ENCODE assay signal across 8 cellular contexts in the genomic region with DNA sequence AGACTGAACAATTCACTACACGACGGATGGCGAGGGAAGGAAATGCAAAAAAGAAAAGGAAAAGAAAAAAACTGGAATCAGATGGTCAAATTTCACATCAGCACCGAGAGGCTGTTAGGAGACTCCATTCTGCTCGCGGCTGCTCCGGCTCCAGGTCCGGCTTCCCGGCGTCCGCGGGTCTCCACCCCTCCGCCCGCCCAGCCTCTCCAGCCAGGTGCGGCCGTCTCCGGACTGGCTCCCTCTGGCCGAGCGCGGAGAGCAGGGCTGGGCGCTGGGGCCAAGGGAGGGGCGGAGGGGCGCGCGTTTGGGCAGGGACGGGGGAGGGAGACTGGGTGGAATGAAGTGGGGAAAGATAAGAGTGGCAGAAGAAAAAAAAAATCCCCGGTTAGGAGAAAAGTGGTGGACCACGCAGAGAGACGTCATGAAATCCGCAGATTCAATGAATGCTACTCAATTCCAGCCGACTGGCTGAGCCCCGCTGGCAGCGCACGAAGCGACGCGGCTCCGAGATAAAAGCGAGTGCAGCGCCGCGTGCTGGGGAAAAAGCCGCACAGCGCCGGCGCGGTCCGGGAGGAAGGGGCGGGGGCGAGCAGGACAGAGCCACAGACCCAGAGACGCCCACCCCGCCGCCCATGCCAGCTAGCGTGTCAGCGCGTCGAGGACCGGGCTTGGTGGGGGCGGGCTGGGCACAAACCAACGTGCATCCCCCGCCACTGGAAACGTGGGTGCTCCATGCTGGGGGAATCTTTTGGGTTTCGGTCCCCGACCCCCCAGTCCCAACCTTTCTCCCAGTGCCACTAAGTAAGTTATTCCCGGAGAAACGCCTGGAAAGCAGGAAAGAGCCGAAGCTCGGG. TPM values are rescaled to one million over a fixed set of nuclear protein-coding genes. Genes with fewer than 3 reads are reported as not detected.
DNase-seq lines count a peak whose midpoint lies in the region; ATAC-seq, FAIRE-seq and TF ChIP-seq lines count a peak whose summit lies in the region.

A gene with protein sequence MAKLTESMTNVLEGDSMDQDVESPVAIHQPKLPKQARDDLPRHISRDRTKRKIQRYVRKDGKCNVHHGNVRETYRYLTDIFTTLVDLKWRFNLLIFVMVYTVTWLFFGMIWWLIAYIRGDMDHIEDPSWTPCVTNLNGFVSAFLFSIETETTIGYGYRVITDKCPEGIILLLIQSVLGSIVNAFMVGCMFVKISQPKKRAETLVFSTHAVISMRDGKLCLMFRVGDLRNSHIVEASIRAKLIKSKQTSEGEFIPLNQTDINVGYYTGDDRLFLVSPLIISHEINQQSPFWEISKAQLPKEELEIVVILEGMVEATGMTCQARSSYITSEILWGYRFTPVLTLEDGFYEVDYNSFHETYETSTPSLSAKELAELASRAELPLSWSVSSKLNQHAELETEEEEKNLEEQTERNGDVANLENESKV (minus strand): TSS at position 517 of the 854 bp plus-strand sequence. CDS start 75,775 bp downstream, outside the sequence.

- ATAC-seq in left colon (peak; percentile 56), GM19463 (IDR thresholded peaks at IDR 0.05; ENCODE audit: unreplicated experiment) (no peak)

- peak within 1 kb of the TSS; percentile 13 to 53 for H3K4me3 ChIP-seq in cardiac fibroblast (replicated peaks in 1 of 2; ENCODE audit: low read depth in 2 of 2, low read length in 2 of 2)

- FAIRE-seq in urothelium cell line (lab: Jason Lieb, UNC) = no peak

- DNase-seq in NCI-H2107 (lab: John Stamatoyannopoulos, UW) (peak; percentile 48), NCI-H2107 treated with DMSO at 0.1 percent for 48 hours (lab: John Stamatoyannopoulos, UW; ENCODE audit: unreplicated experiment) (no peak), NCI-H2196 treated with DMSO at 0.1 percent for 48 hours (lab: John Stamatoyannopoulos, UW; ENCODE audit: unreplicated experiment) (peak; percentile 59), cardiac fibroblast (ENCODE audit: low read depth in 2 of 2) (peak; percentile 51 to 62), left colon (peak in 1 of 2 donors; percentile 22), urothelium cell line (ENCODE audit: low spot score) (peak; percentile 40), foreskin melanocyte (no peak)

- intact Hi-C loops in left colon (cut with DNase I, micrococcal nuclease) = no loop called here

- peak; percentile 69 for TF ChIP-seq CTCF in cardiac fibroblast (IDR thresholded peaks at IDR 0.05; ENCODE audit: low read depth, low read length)

RNA-seq across cellular contexts. Expression of the gene that starts here (rescaled TPM):
- under 1 TPM; 0.14 to 0.15 TPM for total RNA-seq in left colon

Comparison
In these comparisons a context has a peak if more than half of its experiments do, and no peak if none do; other contexts are left out.
1. DNase-seq: peak in NCI-H2107 (single experiment), NCI-H2196 treated with DMSO at 0.1 percent for 48 hours (single experiment), cardiac fibroblast (2 of 2) and urothelium cell line (single experiment); none in NCI-H2107 treated with DMSO at 0.1 percent for 48 hours (single experiment) and foreskin melanocyte (single experiment).
2. Peak in ATAC-seq in left colon; RNA of the gene not detected or under 1 TPM.